8 cellular contexts compared by ENCODE assay signal in the genomic region with DNA sequence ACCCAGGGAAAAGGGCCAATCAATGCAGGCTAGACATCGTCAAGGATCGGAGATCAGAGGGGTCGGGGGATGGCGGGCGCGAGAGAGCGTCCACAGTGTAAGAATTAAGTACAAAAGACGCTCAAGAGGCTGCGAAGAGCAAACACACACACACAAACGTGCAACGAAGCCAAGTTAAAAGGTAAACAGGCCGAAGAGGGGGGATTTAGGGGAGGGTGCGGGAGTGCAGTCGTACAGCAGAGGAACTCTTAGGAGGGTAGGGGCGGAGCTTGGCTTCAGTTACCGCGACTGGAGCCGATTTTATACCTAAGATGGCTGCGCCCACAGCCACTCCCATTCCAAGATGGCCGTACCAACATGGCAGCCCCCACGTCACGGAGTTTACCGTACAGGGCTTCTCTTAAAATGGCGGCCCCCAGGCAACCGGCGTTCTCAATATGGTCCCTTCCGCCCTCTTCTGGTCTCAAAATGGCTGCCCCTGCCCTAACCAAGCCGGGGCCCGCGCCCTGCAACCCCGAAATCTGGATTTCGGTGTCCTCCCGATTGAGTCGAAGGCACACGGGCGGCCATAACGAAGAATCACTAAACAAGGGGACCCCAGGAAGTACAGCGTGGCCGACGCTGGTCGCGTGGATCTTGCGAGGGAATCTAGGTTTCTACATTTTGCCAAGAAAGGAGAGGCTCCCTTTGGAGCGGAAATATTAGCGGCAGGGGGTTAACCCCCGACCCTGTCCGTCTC. TPM values are rescaled to one million over a fixed set of nuclear protein-coding genes. Genes with fewer than 3 reads are reported as not detected.
DNase-seq lines count a peak whose midpoint lies in the region; ATAC-seq and TF ChIP-seq lines count a peak whose summit lies in the region.

No MANE protein-coding gene starts in this region.

- peak overlapping the region; percentile 85 to 95 (median 94) for H3K27ac ChIP-seq in gastroesophageal sphincter
- H3K27ac ChIP-seq in neutrophil: peak overlapping the region; percentile 91
- H3K27ac ChIP-seq in subcutaneous abdominal adipose tissue (ENCODE audit: low read depth, low read length): peak overlapping the region; percentile 99

- H3K27ac Mint-ChIP-seq in activated naive CD4-positive, alpha-beta T cell treated with anti-CD3 and anti-CD28 coated beads for 36 hours: peak overlapping the region; percentile 96

- DNase-seq in DMS153 (lab: John Stamatoyannopoulos, UW) (peak; percentile 95), LNCaP clone FGC (ENCODE audit: low read depth) (peak; percentile 98), SHP77 treated with DMSO at 0.1 percent for 48 hours (lab: John Stamatoyannopoulos, UW) (peak; percentile 92)
- DNase-seq in activated naive CD4-positive, alpha-beta T cell treated with anti-CD3 and anti-CD28 coated beads for 36 hours: peak; percentile 99

- peak; percentile 30 to 48 for TF ChIP-seq POLR2A in gastroesophageal sphincter (IDR thresholded peaks at IDR 0.05)

- H3K4me3 ChIP-seq in LNCaP clone FGC (ENCODE audit: low read depth, low read length) (peak overlapping the region; percentile 59), gastroesophageal sphincter (peak overlapping the region; percentile 44 to 68), neutrophil (ENCODE audit: low read depth in 1 of 2, low read length in 1 of 2) (peak overlapping the region; percentile 76 to 86), subcutaneous abdominal adipose tissue (ENCODE audit: low read depth in 1 of 5, low read length in 5 of 5) (peak overlapping the region; percentile 71 to 97 (median 82))

- H3K4me1 ChIP-seq in gastroesophageal sphincter: peaks cover 0 to 61% (median 29%) of the 10 kb centered on the region in 3 donors
- peaks cover 42 to 44% of the 10 kb centered on the region in 2 experiments for H3K4me1 ChIP-seq in neutrophil (ENCODE audit: control insufficient read depth in 1 of 2, insufficient read depth in 1 of 2, low read depth in 1 of 2, low read length in 1 of 2)
- H3K4me1 ChIP-seq in subcutaneous abdominal adipose tissue (ENCODE audit: control insufficient read depth in 5 of 5, insufficient read depth in 5 of 5, low read length in 5 of 5): peaks cover 4 to 50% (median 47%) of the 10 kb centered on the region in 5 donors

- H3K4me3 Mint-ChIP-seq in activated naive CD4-positive, alpha-beta T cell treated with anti-CD3 and anti-CD28 coated beads for 36 hours: peak overlapping the region; percentile 93

- no peak for TF ChIP-seq EP300 in gastroesophageal sphincter (IDR thresholded peaks at IDR 0.05)

- H3K27me3 ChIP-seq in gastroesophageal sphincter (no peaks in the 10 kb centered on the region), neutrophil (no peaks in the 10 kb centered on the region), subcutaneous abdominal adipose tissue (ENCODE audit: control insufficient read depth in 5 of 5, insufficient read depth in 4 of 5, low read length in 5 of 5) (no peaks in the 10 kb centered on the region)

- CTCF ChIA-PET in activated naive CD4-positive, alpha-beta T cell treated with anti-CD3 and anti-CD28 coated beads for 36 hours (lab: Charles Lee): interaction anchor here (1.5 to 4.5 kb wide), 3 partner anchors 15 to 118 kb away, joined by 4 to 25 read pairs (median 6); a partner anchor contains a TSS

- H3K9me3 Mint-ChIP-seq in activated naive CD4-positive, alpha-beta T cell treated with anti-CD3 and anti-CD28 coated beads for 36 hours: no peaks in the 10 kb centered on the region

- H3K36me3 ChIP-seq in gastroesophageal sphincter (peaks cover 0 to 43% of the 10 kb centered on the region in 2 donors), neutrophil (peaks cover 36% of the 10 kb centered on the region), subcutaneous abdominal adipose tissue (ENCODE audit: control insufficient read depth in 5 of 5, insufficient read depth in 5 of 5, low read length in 5 of 5) (peaks cover 3 to 37% (median 25%) of the 10 kb centered on the region in 5 donors)

- peak overlapping the region; percentile 75 to 98 (median 96) for H3K9ac ChIP-seq in subcutaneous abdominal adipose tissue (ENCODE audit: low read length in 5 of 5)

- H3K36me3 Mint-ChIP-seq in activated naive CD4-positive, alpha-beta T cell treated with anti-CD3 and anti-CD28 coated beads for 36 hours (ENCODE audit: low read depth): peaks cover 34% of the 10 kb centered on the region

- H3K4me1 Mint-ChIP-seq in activated naive CD4-positive, alpha-beta T cell treated with anti-CD3 and anti-CD28 coated beads for 36 hours (ENCODE audit: low read depth): peaks cover 63% of the 10 kb centered on the region

- intact Hi-C loops in activated naive CD4-positive, alpha-beta T cell treated with anti-CD3 and anti-CD28 coated beads for 36 hours (cut with micrococcal nuclease): loop anchor here (1.0 to 2.0 kb wide), 9 partner anchors 18 to 172 kb away; a partner anchor contains a TSS

- TF ChIP-seq CTCF in LNCaP clone FGC (IDR thresholded peaks at IDR 0.05; ENCODE audit: control insufficient read depth, extremely low read depth, insufficient read depth): 0 out of 2 replicates have a peak, but pooled peaks have one; percentile 3
- TF ChIP-seq CTCF in gastroesophageal sphincter (IDR thresholded peaks at IDR 0.05): peak in 1 of 4 experiments; percentile 34
- peak; percentile 36 for TF ChIP-seq CTCF in neutrophil (IDR thresholded peaks at IDR 0.05)

- ATAC-seq in GM21619 (IDR thresholded peaks at IDR 0.05; ENCODE audit: unreplicated experiment) (peak; percentile 62), gastroesophageal sphincter (peak; percentile 93)

- no peaks in the 10 kb centered on the region for H3K9me3 ChIP-seq in gastroesophageal sphincter
- H3K9me3 ChIP-seq in neutrophil: no peaks in the 10 kb centered on the region
- H3K9me3 ChIP-seq in subcutaneous abdominal adipose tissue (ENCODE audit: control insufficient read depth in 5 of 5, low read length in 5 of 5): no peaks in the 10 kb centered on the region

- WGBS in gastroesophageal sphincter (ENCODE audit: low coverage in 1 of 2), 2 donors: 0% methylated on average over 21 to 24 of the region's 47 CpGs

- no peaks in the 10 kb centered on the region for H3K27me3 Mint-ChIP-seq in activated naive CD4-positive, alpha-beta T cell treated with anti-CD3 and anti-CD28 coated beads for 36 hours (ENCODE audit: low read depth)

RNA-seq across cellular contexts. Expression of a gene that starts 2.0 kb away (rescaled TPM):
- not detected for total RNA-seq in activated naive CD4-positive, alpha-beta T cell treated with anti-CD3 and anti-CD28 coated beads for 36 hours
- total RNA-seq in gastroesophageal sphincter: not detected

RNA-seq across cellular contexts. Expression of a gene that starts 2.2 kb away (rescaled TPM):
- total RNA-seq in activated naive CD4-positive, alpha-beta T cell treated with anti-CD3 and anti-CD28 coated beads for 36 hours: 10 to 100 TPM; 13.8 to 17.3 TPM
- 10 to 100 TPM; 25.7 to 37.8 (median 29.2) TPM for total RNA-seq in gastroesophageal sphincter

RNA-seq across cellular contexts. Expression of a gene that starts 17.8 kb away (rescaled TPM):
- 10 to 100 TPM; 58.6 to 61.5 TPM for total RNA-seq in activated naive CD4-positive, alpha-beta T cell treated with anti-CD3 and anti-CD28 coated beads for 36 hours
- 10 to 100 TPM; 24.2 to 43.7 (median 31.0) TPM for total RNA-seq in gastroesophageal sphincter

RNA-seq across cellular contexts. Expression of a gene that starts 18.9 kb away (rescaled TPM):
- total RNA-seq in activated naive CD4-positive, alpha-beta T cell treated with anti-CD3 and anti-CD28 coated beads for 36 hours: 10 to 100 TPM; 46.6 to 49.5 TPM
- 10 to 100 TPM; 12.5 to 20.5 (median 19.8) TPM for total RNA-seq in gastroesophageal sphincter

RNA-seq across cellular contexts. Expression of a gene that starts 20.1 kb away (rescaled TPM):
- under 1 TPM in 1 of 2 experiments, not detected in 1; 0.10 TPM for total RNA-seq in activated naive CD4-positive, alpha-beta T cell treated with anti-CD3 and anti-CD28 coated beads for 36 hours
- total RNA-seq in gastroesophageal sphincter: 10 to 100 TPM; 20.1 to 42.1 (median 32.1) TPM

Comparison
In these comparisons a context has a peak if more than half of its experiments do, and no peak if none do; other contexts are left out.
1. Peak in every context shown above with its lines: DNase-seq, ATAC-seq, H3K4me3 ChIP-seq and H3K27ac ChIP-seq.